Comparison of ENCODE assay signal across 13 cellular contexts in the genomic region with DNA sequence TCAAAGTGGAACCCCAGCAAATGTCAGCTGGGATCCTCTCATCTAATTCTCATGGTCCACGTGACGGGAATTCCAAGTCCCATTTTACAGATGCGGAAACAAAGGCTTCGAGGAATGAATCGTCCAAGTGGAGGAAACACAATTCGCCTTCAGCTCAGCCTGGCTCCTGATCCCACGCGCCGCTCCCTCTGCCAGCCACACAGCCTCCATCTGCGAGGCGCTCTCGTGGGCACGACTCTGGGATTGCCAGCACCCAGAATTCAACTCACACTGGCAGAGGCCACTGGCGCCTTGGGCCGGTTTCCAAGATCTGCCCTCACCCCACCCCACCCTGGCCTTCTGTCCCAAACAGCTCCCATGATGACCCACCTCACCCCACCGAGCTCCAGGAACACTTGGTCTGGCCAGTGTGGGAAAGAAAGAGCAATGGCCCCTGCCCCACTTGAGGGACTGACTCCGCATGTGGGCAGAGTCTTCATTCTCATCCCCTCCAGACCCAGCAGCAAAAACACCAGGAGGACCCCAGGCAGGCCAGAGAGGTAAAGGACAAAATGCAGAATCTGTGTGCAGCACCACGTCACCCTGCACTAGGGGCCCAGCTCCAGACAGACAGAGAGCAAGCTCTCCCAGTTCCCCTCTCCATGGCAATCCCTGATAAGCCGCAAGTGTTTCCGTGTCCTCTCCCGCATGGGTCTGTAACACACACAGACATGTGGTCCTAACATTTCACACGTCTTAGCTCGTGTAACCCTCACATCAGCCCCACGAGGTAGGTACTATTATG.
"Had no signal": no experiment of that assay in that cellular context is flagged by ENCODE, and none has a peak within 500 bp of the region (broad histone marks: within the 10 kb centered on the region; RNA-seq: fewer than 3 reads in every experiment).

No MANE protein-coding gene starts in this region.

- H3K27me3 ChIP-seq: thyroid gland had no signal

- H3K27ac Mint-ChIP-seq: activated naive CD8-positive, alpha-beta T cell; activated T-cell treated with anti-CD3 and anti-CD28 coated beads, Interleukin-2, amount 50 U/mL, for 24 hours; immature natural killer cell; naive thymus-derived CD4-positive, alpha-beta T cell had no signal

- H3K36me3 ChIP-seq: brain microvascular endothelial cell, thyroid gland had no signal

- H3K36me3 Mint-ChIP-seq: activated naive CD8-positive, alpha-beta T cell; immature natural killer cell; naive thymus-derived CD4-positive, alpha-beta T cell had no signal

- H3K4me1 Mint-ChIP-seq: immature natural killer cell had no signal

- H3K9me3 ChIP-seq: thyroid gland had no signal

- H3K4me3 ChIP-seq: skin epidermis, thyroid gland had no signal

- H3K27ac ChIP-seq: brain microvascular endothelial cell, thyroid gland had no signal

- ATAC-seq: esophagus mucosa; naive thymus-derived CD4-positive, alpha-beta T cell had no signal

- H3K9me3 Mint-ChIP-seq: activated T-cell treated with anti-CD3 and anti-CD28 coated beads, Interleukin-2, amount 50 U/mL, for 24 hours; immature natural killer cell; naive thymus-derived CD4-positive, alpha-beta T cell had no signal

- DNase-seq: activated CD4-positive, alpha-beta T cell treated with anti-CD3 and anti-CD28 coated beads, Interleukin-2, amount 50 U/mL, for 4 hours; activated CD4-positive, CD25-positive, alpha-beta regulatory T cell treated with anti-CD3 and anti-CD28 coated beads, Interleukin-2, amount 50 U/mL, for 72 hours; activated gamma-delta T cell; activated T-cell treated with anti-CD3 and anti-CD28 coated beads, Interleukin-2, amount 50 U/mL, for 24 hours; amygdala; brain microvascular endothelial cell; immature natural killer cell; midbrain; naive thymus-derived CD4-positive, alpha-beta T cell; thyroid gland had no signal

- H3K4me3 Mint-ChIP-seq: activated naive CD8-positive, alpha-beta T cell; activated T-cell treated with anti-CD3 and anti-CD28 coated beads, Interleukin-2, amount 50 U/mL, for 24 hours; immature natural killer cell; naive thymus-derived CD4-positive, alpha-beta T cell had no signal
